ENCODE assay signal across 1 cellular context in genomic region chr5:131280417-131280816, GRCh38.
TF ChIP-seq lines count a peak whose summit lies in the region.

No MANE protein-coding gene starts in this region.

TF ChIP-seq in GM12878, 131 proteins besides CTCF, POLR2A, EP300 and RAD21:
- TF ChIP-seq SREBF2 (IDR thresholded peaks at IDR 0.05; ENCODE audit: low read length) (no peak), NBN (IDR thresholded peaks at IDR 0.05) (no peak), BCL3 (IDR thresholded peaks at IDR 0.05; ENCODE audit: borderline replicate concordance, insufficient read depth, low read depth, low read length, poor library complexity, severe bottlenecking) (no peak), ZSCAN29 (IDR thresholded peaks at IDR 0.05) (no peak), MEF2A (IDR thresholded peaks at IDR 0.05; ENCODE audit: insufficient read depth, low read depth, low read length) (no peak), ZNF274 (IDR thresholded peaks at IDR 0.05; ENCODE audit: insufficient read depth, insufficient read length) (no peak), JUND (IDR thresholded peaks at IDR 0.05; ENCODE audit: low read depth, low read length) (no peak), NR2C2 (IDR thresholded peaks at IDR 0.05; ENCODE audit: borderline replicate concordance, control insufficient read depth, insufficient read length, low read depth) (no peak), MAX (IDR thresholded peaks at IDR 0.05; ENCODE audit: low read depth, low read length) (no peak), RUNX3 (IDR thresholded peaks at IDR 0.05; ENCODE audit: low read length) (no peak), E2F4 (IDR thresholded peaks at IDR 0.05; ENCODE audit: low read depth, low read length) (no peak)
- TF ChIP-seq, protein P1, sequence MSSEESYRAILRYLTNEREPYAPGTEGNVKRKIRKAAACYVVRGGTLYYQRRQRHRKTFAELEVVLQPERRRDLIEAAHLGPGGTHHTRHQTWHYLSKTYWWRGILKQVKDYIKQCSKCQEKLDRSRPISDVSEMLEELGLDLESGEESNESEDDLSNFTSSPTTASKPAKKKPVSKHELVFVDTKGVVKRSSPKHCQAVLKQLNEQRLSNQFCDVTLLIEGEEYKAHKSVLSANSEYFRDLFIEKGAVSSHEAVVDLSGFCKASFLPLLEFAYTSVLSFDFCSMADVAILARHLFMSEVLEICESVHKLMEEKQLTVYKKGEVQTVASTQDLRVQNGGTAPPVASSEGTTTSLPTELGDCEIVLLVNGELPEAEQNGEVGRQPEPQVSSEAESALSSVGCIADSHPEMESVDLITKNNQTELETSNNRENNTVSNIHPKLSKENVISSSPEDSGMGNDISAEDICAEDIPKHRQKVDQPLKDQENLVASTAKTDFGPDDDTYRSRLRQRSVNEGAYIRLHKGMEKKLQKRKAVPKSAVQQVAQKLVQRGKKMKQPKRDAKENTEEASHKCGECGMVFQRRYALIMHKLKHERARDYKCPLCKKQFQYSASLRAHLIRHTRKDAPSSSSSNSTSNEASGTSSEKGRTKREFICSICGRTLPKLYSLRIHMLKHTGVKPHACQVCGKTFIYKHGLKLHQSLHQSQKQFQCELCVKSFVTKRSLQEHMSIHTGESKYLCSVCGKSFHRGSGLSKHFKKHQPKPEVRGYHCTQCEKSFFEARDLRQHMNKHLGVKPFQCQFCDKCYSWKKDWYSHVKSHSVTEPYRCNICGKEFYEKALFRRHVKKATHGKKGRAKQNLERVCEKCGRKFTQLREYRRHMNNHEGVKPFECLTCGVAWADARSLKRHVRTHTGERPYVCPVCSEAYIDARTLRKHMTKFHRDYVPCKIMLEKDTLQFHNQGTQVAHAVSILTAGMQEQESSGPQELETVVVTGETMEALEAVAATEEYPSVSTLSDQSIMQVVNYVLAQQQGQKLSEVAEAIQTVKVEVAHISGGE (CRISPR knock-in tag; IDR thresholded peaks at IDR 0.05): no peak
